In the genomic region with DNA sequence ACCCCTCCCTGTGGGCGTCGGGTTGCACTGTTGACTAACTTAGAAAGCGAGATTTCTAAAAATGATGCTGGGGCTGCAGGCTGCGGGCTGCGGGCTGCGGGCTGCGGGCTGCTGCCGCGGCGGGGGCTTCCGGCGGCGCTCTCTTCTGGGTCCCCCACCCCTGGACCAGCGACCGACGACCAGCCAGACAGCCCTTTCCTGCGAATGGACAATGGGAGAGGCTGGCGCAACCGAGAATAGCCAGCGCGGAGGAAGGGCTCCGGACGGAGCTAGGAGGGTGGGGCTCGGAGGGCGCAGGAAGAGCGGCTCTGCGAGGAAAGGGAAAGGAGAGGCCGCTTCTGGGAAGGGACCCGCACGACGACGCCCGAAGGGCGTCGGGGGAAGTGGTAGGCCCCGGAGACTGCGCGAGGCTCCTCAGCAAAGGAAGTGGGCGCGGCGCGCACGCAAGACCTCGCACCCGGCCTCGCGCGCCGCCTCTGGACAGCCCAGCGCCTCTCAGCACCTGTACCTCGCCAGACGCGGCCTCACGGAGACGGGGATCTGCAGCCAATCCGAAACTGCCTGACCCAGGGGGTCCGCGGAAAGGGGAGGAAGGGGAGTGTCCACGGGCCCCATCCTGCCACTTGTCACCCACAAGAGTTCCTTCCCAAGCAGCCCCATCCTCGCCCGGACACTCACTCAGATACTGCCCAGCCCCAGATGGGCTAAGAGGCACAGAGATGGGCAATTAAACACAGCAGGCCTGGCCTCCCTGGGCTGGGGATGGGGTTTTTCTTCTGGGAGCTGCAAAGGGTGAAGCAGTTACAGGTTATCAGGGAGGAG, we compare ENCODE assay signal across 8 cellular contexts.
DNase-seq lines count a peak whose midpoint lies in the region; ATAC-seq and TF ChIP-seq lines count a peak whose summit lies in the region.

No MANE protein-coding gene starts in this region.

- H3K4me1 ChIP-seq in Loucy (ENCODE audit: insufficient read depth, low read length, poor library complexity, severe bottlenecking) (peaks cover 3% of the 10 kb centered on the region), thymus (ENCODE audit: control insufficient read depth, insufficient read depth, low read length) (peaks cover 17% of the 10 kb centered on the region)

- H3K4me2 ChIP-seq in Loucy (ENCODE audit: low read depth, low read length, poor library complexity, severe bottlenecking), result peak overlapping the region; percentile 56

- H3K27me3 ChIP-seq in Loucy (ENCODE audit: insufficient read depth, low read length, poor library complexity, severe bottlenecking) (no peaks in the 10 kb centered on the region), thymus (ENCODE audit: control insufficient read depth, insufficient read depth) (peaks cover 2% of the 10 kb centered on the region)

- DNase-seq in DMS79 treated with DMSO at 0.1 percent for 48 hours (lab: John Stamatoyannopoulos, UW) (peak; percentile 76), activated T-cell treated with anti-CD3 and anti-CD28 coated beads for 24 hours (ENCODE audit: low read depth) (peak; percentile 58), fibroblast of the aortic adventitia (ENCODE audit: low read depth) (no peak), omental fat pad (ENCODE audit: low spot score) (no peak), HK-2 (ENCODE audit: unreplicated experiment) (no peak)

- H3K4me3 ChIP-seq in Loucy (ENCODE audit: low read length, poor library complexity, severe bottlenecking) (peak overlapping the region; percentile 46), fibroblast of the aortic adventitia (ENCODE audit: low read depth, low read length) (no peak overlapping the region), thymus (ENCODE audit: low read length) (peak overlapping the region; percentile 39)

- TF ChIP-seq CTCF in Loucy (conservative IDR thresholded peaks at IDR 0.05; ENCODE audit: low read length) (0 out of 2 replicates have a peak, but pooled peaks have one; percentile 14), fibroblast of the aortic adventitia (IDR thresholded peaks at IDR 0.05; ENCODE audit: insufficient read depth, low read length) (peak; percentile 11), omental fat pad (IDR thresholded peaks at IDR 0.05) (no peak)

- H3K9ac ChIP-seq in Loucy (ENCODE audit: low read depth, low read length, poor library complexity, severe bottlenecking), result peak overlapping the region; percentile 44

- H3K9me2 ChIP-seq in Loucy (replicated peaks; ENCODE audit: low read depth, low read length), result no peaks in the 10 kb centered on the region

- peak overlapping the region; percentile 20 for H3K27ac ChIP-seq in thymus (ENCODE audit: low read depth)

- H3K36me3 ChIP-seq in Loucy (ENCODE audit: insufficient read depth, low read length), result no peaks in the 10 kb centered on the region
- H3K36me3 ChIP-seq in thymus (ENCODE audit: control insufficient read depth, insufficient read depth), result no peaks in the 10 kb centered on the region

- 3% methylated on average over 61 of the region's 61 CpGs for WGBS in thymus

- H3K79me2 ChIP-seq in Loucy (ENCODE audit: insufficient read depth, low read length), result no peaks in the 10 kb centered on the region

- H2AFZ ChIP-seq in Loucy (ENCODE audit: low read length), result peak overlapping the region; percentile 30

- peak; percentile 54 for ATAC-seq in GM21447 (IDR thresholded peaks at IDR 0.05; ENCODE audit: unreplicated experiment)
- peak; percentile 29 for ATAC-seq in omental fat pad (ENCODE audit: low FRiP score)

- no peaks in the 10 kb centered on the region for H3K9me3 ChIP-seq in Loucy (ENCODE audit: insufficient read depth, low read depth, low read length)
- no peaks in the 10 kb centered on the region for H3K9me3 ChIP-seq in thymus (ENCODE audit: control insufficient read depth)

- no peaks in the 10 kb centered on the region for H4K20me1 ChIP-seq in Loucy (ENCODE audit: insufficient read depth, low read length, poor library complexity, severe bottlenecking)

- no peaks in the 10 kb centered on the region for H3F3A ChIP-seq in Loucy (ENCODE audit: low read depth)

Comparison
In these comparisons a context has a peak if more than half of its experiments do, and no peak if none do; other contexts are left out.
1. DNase-seq: peak in DMS79 treated with DMSO at 0.1 percent for 48 hours (single experiment) and activated T-cell treated with anti-CD3 and anti-CD28 coated beads for 24 hours (single experiment); none in fibroblast of the aortic adventitia (single experiment), omental fat pad (single experiment) and HK-2 (single experiment).
2. CTCF ChIP-seq: peak in Loucy (single experiment) and fibroblast of the aortic adventitia (single experiment); none in omental fat pad (0 of 3).